Comparison of ENCODE assay signal across 9 cellular contexts in genomic region chr1:19563336-19564097, GRCh38.
DNase-seq lines count a peak whose midpoint lies in the region; ATAC-seq, FAIRE-seq and TF ChIP-seq lines count a peak whose summit lies in the region.
"Had no signal": no experiment of that assay in that cellular context is flagged by ENCODE, and none has a peak within 500 bp of the region (broad histone marks: within the 10 kb centered on the region; RNA-seq: fewer than 3 reads in every experiment).

No MANE protein-coding gene starts in this region.

- no peaks in the 10 kb centered on the region for H3K36me3 ChIP-seq in heart right ventricle

- ATAC-seq in heart right ventricle: peak; percentile 82 to 93 (median 88)
- no peak for ATAC-seq in GM21825 (IDR thresholded peaks at IDR 0.05; ENCODE audit: unreplicated experiment)
- ATAC-seq in GM19351 (IDR thresholded peaks at IDR 0.05; ENCODE audit: unreplicated experiment): no peak
- no peak for ATAC-seq in GM19328 (IDR thresholded peaks at IDR 0.05; ENCODE audit: unreplicated experiment)

- no peaks in the 10 kb centered on the region for H3K27me3 ChIP-seq in heart right ventricle

- intact Hi-C loops in heart right ventricle (cut with DNase I): loop anchor here in 2 of 10 donors (1.0 to 10.0 kb wide), 2 partner anchors 49 to 58 kb away; no protein-coding TSS in a partner anchor

- H3K4me3 ChIP-seq in AG10803 (ENCODE audit: low read length): peak overlapping the region; percentile 47
- peak overlapping the region in 9 of 10 donors; percentile 8 to 48 (median 32) for H3K4me3 ChIP-seq in heart right ventricle

- H3K9me3 ChIP-seq in heart right ventricle: no peaks in the 10 kb centered on the region

- no peak for TF ChIP-seq CTCF in AG10803 (conservative IDR thresholded peaks at IDR 0.05; ENCODE audit: low read length)
- TF ChIP-seq CTCF in heart right ventricle (IDR thresholded peaks at IDR 0.05): no peak

- H3K27ac ChIP-seq in heart right ventricle: peak overlapping the region; percentile 40 to 87 (median 76)
- H3K27ac ChIP-seq: C4-2B had no signal

- FAIRE-seq in urothelium cell line (lab: Jason Lieb, UNC): no peak

- WGBS in heart right ventricle, 2 donors: 19 to 37% methylated on average over 15 of the region's 15 CpGs

- DNase-seq in AG10803 (ENCODE audit: low read depth): peak; percentile 58
- peak in 39 of 56 donors; percentile 3 to 66 (median 16) for DNase-seq in amygdala (lab: John Stamatoyannopoulos, UW)
- peak; percentile 66 to 85 for DNase-seq in heart right ventricle
- peak; percentile 3 for DNase-seq in putamen (ENCODE audit: low spot score)
- DNase-seq in urothelium cell line (ENCODE audit: low spot score): no peak

- H3K4me1 ChIP-seq in heart right ventricle: peaks cover 0 to 31% (median 21%) of the 10 kb centered on the region in 9 donors

Comparison
In these comparisons a context has a peak if more than half of its experiments do, and no peak if none do; other contexts are left out.
1. ATAC-seq: peak in heart right ventricle (8 of 8); none in GM21825 (single experiment), GM19351 (single experiment) and GM19328 (single experiment).